24 cellular contexts compared by ENCODE assay signal in the genomic region with DNA sequence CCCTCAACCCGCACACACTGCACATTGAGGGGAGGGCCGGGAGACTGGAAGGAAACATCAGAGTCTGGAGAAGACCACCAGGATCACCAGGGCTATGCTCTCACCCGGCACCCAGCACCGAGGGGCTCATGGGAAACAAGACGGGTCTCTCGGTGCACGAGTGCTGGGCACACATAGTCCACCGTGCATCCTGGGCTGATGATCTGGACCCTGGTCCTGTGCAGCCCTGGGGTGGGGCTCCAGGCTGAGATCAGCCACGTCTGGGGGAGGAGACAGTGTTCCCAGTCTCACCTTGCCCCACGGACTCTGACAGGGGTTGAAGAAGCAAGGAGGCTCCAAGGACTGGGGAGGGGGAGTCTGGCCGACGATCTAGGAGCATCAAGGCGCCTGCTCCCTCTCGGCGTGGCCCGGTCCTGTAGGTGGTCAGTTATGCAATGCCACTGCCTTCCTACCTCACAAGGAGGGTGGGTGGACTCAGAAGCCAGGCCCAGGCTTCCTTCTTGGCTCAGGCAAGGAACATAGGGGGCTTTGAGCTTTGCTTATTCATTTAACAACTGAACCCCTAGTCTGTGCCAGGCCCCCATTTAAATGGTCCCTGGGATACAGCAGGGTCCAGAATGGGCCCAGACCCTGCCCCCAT.
"Had no signal": no experiment of that assay in that cellular context is flagged by ENCODE, and none has a peak within 500 bp of the region (broad histone marks: within the 10 kb centered on the region; RNA-seq: fewer than 3 reads in every experiment).

No MANE protein-coding gene starts in this region.

- H3K9me3 Mint-ChIP-seq: activated naive CD4-positive, alpha-beta T cell treated with anti-CD3 and anti-CD28 coated beads, Interleukin-2, amount 50 U/mL, for 24 hours; activated naive CD8-positive, alpha-beta T cell treated with anti-CD3 and anti-CD28 coated beads, Interleukin-2, amount 50 U/mL, for 24 hours; immature natural killer cell; nephron; type B pancreatic cell had no signal

- H3K27me3 Mint-ChIP-seq: activated naive CD4-positive, alpha-beta T cell treated with anti-CD3 and anti-CD28 coated beads, Interleukin-2, amount 50 U/mL, for 24 hours; activated naive CD8-positive, alpha-beta T cell treated with anti-CD3 and anti-CD28 coated beads, Interleukin-2, amount 50 U/mL, for 24 hours; type B pancreatic cell had no signal

- H3K27ac ChIP-seq: lower lobe of right lung, neutrophil, ovary, prostate gland, testis, vagina, VCaP had no signal

- H3K36me3 Mint-ChIP-seq: activated naive CD4-positive, alpha-beta T cell treated with anti-CD3 and anti-CD28 coated beads, Interleukin-2, amount 50 U/mL, for 24 hours; immature natural killer cell; type B pancreatic cell had no signal

- H3K36me3 ChIP-seq: gastroesophageal sphincter, lower lobe of right lung, neutrophil, ovary, prostate gland, vagina had no signal

- ATAC-seq: activated CD4-positive, CD25-positive, alpha-beta regulatory T cell treated with anti-CD3 and anti-CD28 coated beads, Interleukin-2, amount 50 U/mL, for 24 hours; activated naive CD8-positive, alpha-beta T cell treated with anti-CD3 and anti-CD28 coated beads, Interleukin-2, amount 50 U/mL, for 24 hours; gastroesophageal sphincter; left lobe of liver had no signal

- H3K27me3 ChIP-seq: gastroesophageal sphincter, ovary, testis, vagina had no signal

- H3K4me3 ChIP-seq: lower lobe of right lung, ovary, prostate gland, testis, vagina had no signal

- H3K4me3 Mint-ChIP-seq: activated naive CD4-positive, alpha-beta T cell treated with anti-CD3 and anti-CD28 coated beads, Interleukin-2, amount 50 U/mL, for 24 hours; activated naive CD8-positive, alpha-beta T cell treated with anti-CD3 and anti-CD28 coated beads, Interleukin-2, amount 50 U/mL, for 24 hours; immature natural killer cell; nephron; type B pancreatic cell had no signal

- DNase-seq: activated CD4-positive, alpha-beta T cell treated with anti-CD3 and anti-CD28 coated beads for 48 hours; activated CD4-positive, alpha-beta T cell treated with anti-CD3 and anti-CD28 coated beads, Interleukin-2, amount 50 U/mL, for 48 hours; activated CD8-positive, alpha-beta memory T cell treated with anti-CD3 and anti-CD28 coated beads for 24 hours; activated gamma-delta T cell; activated naive CD8-positive, alpha-beta T cell treated with anti-CD3 and anti-CD28 coated beads, Interleukin-2, amount 50 U/mL, for 24 hours; cerebellar nuclear complex; cortex of kidney; immature natural killer cell; lower lobe of right lung; retina; stimulated activated CD4-positive, alpha-beta T cell treated with anti-CD3 and anti-CD28 coated beads, Interleukin-2, amount 100 ng/mL, for 48 hours; stimulated activated naive CD4-positive, alpha-beta T cell treated with Interleukin-2 at 50 U/mL for 16 hours had no signal

- H3K27ac Mint-ChIP-seq: activated naive CD4-positive, alpha-beta T cell treated with anti-CD3 and anti-CD28 coated beads, Interleukin-2, amount 50 U/mL, for 24 hours; activated naive CD8-positive, alpha-beta T cell treated with anti-CD3 and anti-CD28 coated beads, Interleukin-2, amount 50 U/mL, for 24 hours; nephron; type B pancreatic cell had no signal

- H3K9me3 ChIP-seq: gastroesophageal sphincter, lower lobe of right lung, neutrophil, ovary, prostate gland, testis, vagina had no signal

- H3K4me1 Mint-ChIP-seq: activated naive CD4-positive, alpha-beta T cell treated with anti-CD3 and anti-CD28 coated beads, Interleukin-2, amount 50 U/mL, for 24 hours; activated naive CD8-positive, alpha-beta T cell treated with anti-CD3 and anti-CD28 coated beads, Interleukin-2, amount 50 U/mL, for 24 hours; immature natural killer cell; nephron had no signal
